20 cellular contexts compared by ENCODE assay signal in genomic region chr5:103646698-103647614, GRCh38.
DNase-seq lines count a peak whose midpoint lies in the region; ATAC-seq and TF ChIP-seq lines count a peak whose summit lies in the region.
"Had no signal": no experiment of that assay in that cellular context is flagged by ENCODE, and none has a peak within 500 bp of the region (broad histone marks: within the 10 kb centered on the region; RNA-seq: fewer than 3 reads in every experiment).

No MANE protein-coding gene starts in this region.

- POLR2A ChIA-PET in WTC11 (lab: Charles Lee) = no interaction called here

- ATAC-seq in WTC11 = peak; percentile 78
- ATAC-seq in HG03442 (IDR thresholded peaks at IDR 0.05; ENCODE audit: unreplicated experiment) = no peak
- no peak for ATAC-seq in GM18868 (IDR thresholded peaks at IDR 0.05; ENCODE audit: unreplicated experiment)
- ATAC-seq: HCT116, Panc1 had no signal

- H3K4me2 ChIP-seq in H9 (ENCODE audit: insufficient read depth, insufficient read length, low read length) = peak overlapping the region; percentile 2

- peak overlapping the region; percentile 76 for H3K27ac ChIP-seq in H9 (ENCODE audit: insufficient read length, low read depth, low read length)

- peak; percentile 62 for DNase-seq in H9
- no peak for DNase-seq in WTC11 (ENCODE audit: low spot score)
- peak; percentile 14 for DNase-seq in iPS-NIHi11 (ENCODE audit: low spot score)
- no peak for DNase-seq in MV-4-11 (lab: John Stamatoyannopoulos, UW)
- DNase-seq: BE2C, KBM-7, MM.1S, NCI-H1092, NCI-H146, NCI-H2029, NCI-H2171, NCI-H345, NCI-H526 treated with DMSO at 0.1 percent for 48 hours, SIG-M5, T-helper 1 cell had no signal

- H3K18ac ChIP-seq in H9 (ENCODE audit: insufficient read length, low read depth, low read length) = no peak overlapping the region

- H2BK20ac ChIP-seq in H9 (ENCODE audit: low read depth, low read length, poor library complexity, severe bottlenecking) = no peak overlapping the region

- no peak overlapping the region for H2AFZ ChIP-seq in H9 (ENCODE audit: low read length)

- no peak overlapping the region for H2BK15ac ChIP-seq in H9 (ENCODE audit: low read depth, low read length)

- no peaks in the 10 kb centered on the region for H3K23me2 ChIP-seq in H9 (ENCODE audit: insufficient read length, low read depth, low read length, poor library complexity, severe bottlenecking)

- no peak overlapping the region for H4K91ac ChIP-seq in H9 (ENCODE audit: insufficient read length, low read depth, low read length)

- H4K8ac ChIP-seq in H9 (replicated peaks; ENCODE audit: insufficient read length, low read depth, low read length) = no peak overlapping the region

- H3K4me1 Mint-ChIP-seq in H9 (peaks cover 42 to 50% of the 10 kb centered on the region in 2 experiments), WTC11 (peaks cover 36% of the 10 kb centered on the region)

- no CpG with 5 or more reads among the region's 6 CpGs for WGBS in H9 (ENCODE audit: extremely low coverage, insufficient read length, low lambda C conversion rate)

- H2BK120ac ChIP-seq in H9 (ENCODE audit: low read depth, low read length, poor library complexity, severe bottlenecking) = no peak overlapping the region

- no peak overlapping the region for H2BK5ac ChIP-seq in H9 (ENCODE audit: insufficient read length, low read length)

- H3K27ac Mint-ChIP-seq in H9 (peak overlapping the region; percentile 87 to 94 (median 90)), WTC11 (peak overlapping the region; percentile 72)

- H4K5ac ChIP-seq in H9 (ENCODE audit: insufficient read length, low read depth, low read length) = no peak overlapping the region

- TF ChIP-seq CTCF in H9 (conservative IDR thresholded peaks at IDR 0.05) (no peak), WTC11 (IDR thresholded peaks at IDR 0.05) (no peak)

- CTCF ChIA-PET in WTC11 (lab: Charles Lee) = interaction anchor here (0.6 to 1.5 kb wide), 2 partner anchors 39 to 59 kb away, joined by 4 to 5 read pairs; no protein-coding TSS in a partner anchor

- H3K9ac ChIP-seq in ES-I3 (ENCODE audit: low read depth, low read length) (0 out of 2 replicates have a peak overlapping the region, but pooled peaks have one; percentile 14), H9 (ENCODE audit: extremely low read depth, insufficient read length, low read length) (no peak overlapping the region)

- H3K56ac ChIP-seq in H9 (ENCODE audit: insufficient read length, low read depth, low read length) = no peak overlapping the region

- no peak overlapping the region for H3K4ac ChIP-seq in H9 (ENCODE audit: low read depth, low read length)

- H3K27me3 Mint-ChIP-seq in H9 (ENCODE audit: low read depth) = no peaks in the 10 kb centered on the region
- H3K27me3 Mint-ChIP-seq in WTC11 (ENCODE audit: low read depth) = no peaks in the 10 kb centered on the region

- peaks cover 0 to 2% (median under 1%) of the 10 kb centered on the region in 3 experiments; a peak in 3 of 7 replicates for H3K36me3 Mint-ChIP-seq in H9 (ENCODE audit: insufficient read depth in 1 of 3, low read depth in 3 of 3)
- 0 out of 2 replicates have a peak, but pooled peaks cover 1% of the 10 kb centered on the region for H3K36me3 Mint-ChIP-seq in WTC11

- no peaks in the 10 kb centered on the region for H4K20me1 ChIP-seq in H9 (ENCODE audit: control insufficient read depth, insufficient read depth, insufficient read length)

- no peaks in the 10 kb centered on the region for H3K79me2 ChIP-seq in H9 (ENCODE audit: insufficient read depth, low read length)

- H3K27me3 ChIP-seq in H9 (ENCODE audit: insufficient read depth, low read length) = no peaks in the 10 kb centered on the region
- H3K27me3 ChIP-seq: BE2C had no signal

- no peaks in the 10 kb centered on the region for H3K79me1 ChIP-seq in H9 (ENCODE audit: insufficient read depth, low read depth, low read length, poor library complexity, severe bottlenecking)

- no peak overlapping the region for H3K23ac ChIP-seq in H9 (ENCODE audit: insufficient read length, low read depth, low read length)

- no peak overlapping the region for H3T11ph ChIP-seq in H9 (ENCODE audit: low read length)

- H3K9me3 ChIP-seq in ES-I3 (ENCODE audit: control insufficient read depth, insufficient read depth, low read length) (no peaks in the 10 kb centered on the region), H9 (ENCODE audit: control insufficient read depth, low read depth, low read length) (no peaks in the 10 kb centered on the region)
- H3K9me3 ChIP-seq: BE2C had no signal

- H3K4me3 Mint-ChIP-seq in H9 (peak overlapping the region; percentile 7 to 13; a peak in 2 of 5 replicates), WTC11 (0 out of 2 replicates have a peak overlapping the region, but pooled peaks have one; percentile 7)

- 0 out of 5 replicates have a peak, but pooled peaks cover under 1 to 1% of the 10 kb centered on the region in 2 experiments for H3K9me3 Mint-ChIP-seq in H9
- H3K9me3 Mint-ChIP-seq in WTC11 = peaks cover 2% of the 10 kb centered on the region; the same call in 1 of the 2 replicates

- H3K4me1 ChIP-seq in ES-I3 (ENCODE audit: insufficient read depth, low read length) (peaks cover 40% of the 10 kb centered on the region), H9 (ENCODE audit: insufficient read depth, low read length) (peaks cover 9% of the 10 kb centered on the region)
- H3K4me1 ChIP-seq: BE2C had no signal

- no peak overlapping the region for H2BK12ac ChIP-seq in H9 (ENCODE audit: insufficient read length, low read depth, low read length)

- H3K14ac ChIP-seq in H9 (ENCODE audit: insufficient read depth, low read length) = no peak overlapping the region

- no peaks in the 10 kb centered on the region for H3K36me3 ChIP-seq in ES-I3 (ENCODE audit: insufficient read depth, low read length)
- H3K36me3 ChIP-seq: BE2C had no signal

- no peak overlapping the region for H2AK5ac ChIP-seq in H9 (ENCODE audit: insufficient read length, low read length)

TF ChIP-seq in WTC11, 78 proteins besides CTCF, POLR2A, EP300 and RAD21 (continues in another document):
- no peak for TF ChIP-seq PRRX2 (CRISPR knock-in tag; IDR thresholded peaks at IDR 0.05)
- TF ChIP-seq CREB1 (CRISPR knock-in tag; IDR thresholded peaks at IDR 0.05) = no peak
- no peak for TF ChIP-seq GABPB1 (CRISPR knock-in tag; IDR thresholded peaks at IDR 0.05)
- no peak for TF ChIP-seq ELF4 (CRISPR knock-in tag; IDR thresholded peaks at IDR 0.05; ENCODE audit: low read depth)
- no peak for TF ChIP-seq GTF2I (CRISPR knock-in tag; conservative IDR thresholded peaks at IDR 0.05)
- TF ChIP-seq EMX1 (CRISPR knock-in tag; IDR thresholded peaks at IDR 0.05) = no peak
- TF ChIP-seq STAT6 (CRISPR knock-in tag; conservative IDR thresholded peaks at IDR 0.05; ENCODE audit: low read depth) = no peak
- TF ChIP-seq FOXP1 (CRISPR knock-in tag; IDR thresholded peaks at IDR 0.05; ENCODE audit: borderline replicate concordance) = no peak
- no peak for TF ChIP-seq TEAD4 (CRISPR knock-in tag; IDR thresholded peaks at IDR 0.05)
- TF ChIP-seq ZNF281 (CRISPR knock-in tag; IDR thresholded peaks at IDR 0.05) = no peak
- TF ChIP-seq ETV6 (CRISPR knock-in tag; IDR thresholded peaks at IDR 0.05) = no peak
- no peak for TF ChIP-seq ZNF317 (CRISPR knock-in tag; IDR thresholded peaks at IDR 0.05; ENCODE audit: borderline replicate concordance, low read depth)
- no peak for TF ChIP-seq RORB (CRISPR knock-in tag; IDR thresholded peaks at IDR 0.05)

Comparison
In these comparisons a context has a peak if more than half of its experiments do, and no peak if none do; other contexts are left out.
1. DNase-seq: peak in H9 (single experiment) and iPS-NIHi11 (single experiment); none in WTC11 (single experiment) and MV-4-11 (single experiment).